In the genomic region with DNA sequence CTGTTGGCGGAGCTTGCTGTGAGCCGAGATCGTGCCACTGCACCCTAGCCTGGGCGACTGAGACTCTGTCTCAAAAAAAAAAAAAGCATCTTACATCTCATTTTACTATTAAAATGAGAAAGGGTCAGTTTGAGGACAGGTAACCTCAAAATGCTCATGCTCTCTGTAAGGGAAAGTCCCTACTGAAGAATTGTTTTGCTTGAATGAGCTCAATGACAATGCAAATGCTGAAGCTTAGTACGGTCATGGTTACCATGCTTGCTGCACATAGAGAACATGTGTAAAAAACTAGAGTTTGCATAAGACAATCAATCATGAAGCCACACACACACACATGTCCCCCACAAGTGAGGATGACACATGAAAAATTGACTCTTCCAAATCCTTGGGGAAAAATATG, we compare ENCODE assay signal across 19 cellular contexts.
DNase-seq lines count a peak whose midpoint lies in the region; ATAC-seq and TF ChIP-seq lines count a peak whose summit lies in the region.
"Had no signal": no experiment of that assay in that cellular context is flagged by ENCODE, and none has a peak within 500 bp of the region (broad histone marks: within the 10 kb centered on the region; RNA-seq: fewer than 3 reads in every experiment).

No MANE protein-coding gene starts in this region.

- BruUV-seq in OCI-LY7 (replicated peaks; lab: Mats Ljungman, UMichigan) (no TSS peak), mammary epithelial cell (replicated peaks; lab: Mats Ljungman, UMichigan) (no TSS peak)

- ATAC-seq in HG03039 (IDR thresholded peaks at IDR 0.05; ENCODE audit: unreplicated experiment) = peak; percentile 77
- ATAC-seq: GM12878; naive thymus-derived CD8-positive, alpha-beta T cell had no signal

- H3K27me3 ChIP-seq in mammary epithelial cell (ENCODE audit: insufficient read depth, low read length) (no peaks in the 10 kb centered on the region), Peyer's patch (no peaks in the 10 kb centered on the region)
- H3K27me3 ChIP-seq: spleen had no signal

- CTCF ChIA-PET in OCI-LY7 (lab: Charles Lee; ENCODE audit: unreplicated experiment) = no interaction called here
- CTCF ChIA-PET in mammary epithelial cell (lab: Charles Lee; ENCODE audit: low non-redundant PET) = no interaction called here

- H3K79me2 ChIP-seq in OCI-LY7 (ENCODE audit: insufficient read depth, low read depth, low read length) (no peaks in the 10 kb centered on the region), mammary epithelial cell (ENCODE audit: insufficient read depth, low read length) (no peaks in the 10 kb centered on the region)

- H4K20me1 ChIP-seq in OCI-LY7 (ENCODE audit: insufficient read depth, low read length) (no peaks in the 10 kb centered on the region), mammary epithelial cell (ENCODE audit: insufficient read depth, low read length) (no peaks in the 10 kb centered on the region)

- no CpG with 5 or more reads among the region's 5 CpGs for WGBS in mammary epithelial cell (ENCODE audit: low coverage, missing lambda C conversion rate)

- TF ChIP-seq CTCF in AG10803 (conservative IDR thresholded peaks at IDR 0.05; ENCODE audit: low read length) = no peak
- no peak for TF ChIP-seq CTCF in GM20000 (IDR thresholded peaks at IDR 0.05; ENCODE audit: extremely low read depth, missing control alignments)
- no peak for TF ChIP-seq CTCF in OCI-LY7 (conservative IDR thresholded peaks at IDR 0.05; ENCODE audit: low read length)
- TF ChIP-seq CTCF in mammary epithelial cell (conservative IDR thresholded peaks at IDR 0.05 in 1 of 2, IDR thresholded peaks at IDR 0.05 in 1 of 2; ENCODE audit: extremely low read depth in 1 of 2, insufficient read depth in 1 of 2, low read depth in 1 of 2, low read length in 2 of 2) = no peak
- no peak for TF ChIP-seq CTCF in Peyer's patch (IDR thresholded peaks at IDR 0.05)

- H3K27ac ChIP-seq in OCI-LY7 (ENCODE audit: low read depth, low read length, poor library complexity, severe bottlenecking) (no peak overlapping the region), mammary epithelial cell (ENCODE audit: insufficient read depth, low read depth, low read length) (no peak overlapping the region), Peyer's patch (no peak overlapping the region)
- H3K27ac ChIP-seq: PC-9, spleen, VCaP had no signal

- dilution Hi-C loops in mammary epithelial cell (cut with HindIII; ENCODE audit: low sequenced_read_pairs) = no loop called here

- in situ Hi-C loops in mammary epithelial cell (cut with MboI; ENCODE audit: low sequenced_read_pairs in 2 of 2) = no loop called here

- TF ChIP-seq POLR2A in Peyer's patch (IDR thresholded peaks at IDR 0.05) = no peak

- DNase-seq in AG10803 (ENCODE audit: low read depth) = peak; percentile 62
- DNase-seq in GM20000 (ENCODE audit: low spot score) = peak; percentile 34
- DNase-seq in OCI-LY7 (ENCODE audit: low spot score) = peak; percentile 43
- no peak for DNase-seq in mammary epithelial cell
- DNase-seq in Peyer's patch = no peak
- DNase-seq in AG08395 (ENCODE audit: low spot score) = no peak
- no peak for DNase-seq in GM03348 (ENCODE audit: low spot score)
- DNase-seq: activated CD8-positive, alpha-beta memory T cell treated with anti-CD3 and anti-CD28 coated beads for 24 hours; CD4-positive, alpha-beta T cell; foreskin fibroblast; naive thymus-derived CD8-positive, alpha-beta T cell; NCI-H146; NCI-H446 treated with DMSO at 0.1 percent for 48 hours; PC-9; spleen; stimulated activated naive CD4-positive, alpha-beta T cell had no signal

- POLR2A ChIA-PET in OCI-LY7 (lab: Charles Lee) = interaction anchor here (0.6 kb wide), 1 partner anchor 217 kb away, joined by 3 read pairs; no protein-coding TSS in a partner anchor

- H3K36me3 ChIP-seq in OCI-LY7 (ENCODE audit: insufficient read depth, low read length) = no peaks in the 10 kb centered on the region
- H3K36me3 ChIP-seq in mammary epithelial cell (ENCODE audit: insufficient read depth, low read length) = no peaks in the 10 kb centered on the region
- H3K36me3 ChIP-seq in Peyer's patch = no peaks in the 10 kb centered on the region
- H3K36me3 ChIP-seq: spleen had no signal

- H3K9ac ChIP-seq in mammary epithelial cell (ENCODE audit: insufficient read depth, low read length) = no peak overlapping the region

- H3K9me3 ChIP-seq in OCI-LY7 (ENCODE audit: low read length) = no peaks in the 10 kb centered on the region
- no peaks in the 10 kb centered on the region for H3K9me3 ChIP-seq in mammary epithelial cell (replicated peaks; ENCODE audit: insufficient read depth, low read length)
- no peaks in the 10 kb centered on the region for H3K9me3 ChIP-seq in Peyer's patch
- H3K9me3 ChIP-seq: spleen had no signal

- intact Hi-C loops in OCI-LY7 (cut with micrococcal nuclease; ENCODE audit: unreplicated experiment) (no loop called here), mammary epithelial cell (cut with micrococcal nuclease) (no loop called here)

- no peaks in the 10 kb centered on the region for H3K9me2 ChIP-seq in OCI-LY7 (ENCODE audit: insufficient read depth, low read length)

- H3K4me2 ChIP-seq in OCI-LY7 (ENCODE audit: low read length) = peak overlapping the region; percentile 57
- no peak overlapping the region for H3K4me2 ChIP-seq in mammary epithelial cell (ENCODE audit: insufficient read depth, low read depth, low read length)
- H3K4me2 ChIP-seq: PC-9 had no signal

- H3K4me1 ChIP-seq in OCI-LY7 (ENCODE audit: insufficient read depth, low read length, poor library complexity, severe bottlenecking) (peaks cover 11% of the 10 kb centered on the region), mammary epithelial cell (ENCODE audit: insufficient read depth, low read length) (no peaks in the 10 kb centered on the region), Peyer's patch (no peaks in the 10 kb centered on the region)
- H3K4me1 ChIP-seq: spleen had no signal

- H2AFZ ChIP-seq in OCI-LY7 (ENCODE audit: low read length) = no peak overlapping the region
- H2AFZ ChIP-seq in mammary epithelial cell (ENCODE audit: low read depth, low read length) = no peak overlapping the region
- H2AFZ ChIP-seq: PC-9 had no signal

- H3K4me3 ChIP-seq in AG10803 (ENCODE audit: low read length) (no peak overlapping the region), OCI-LY7 (ENCODE audit: low read depth, low read length, poor library complexity, severe bottlenecking) (peak overlapping the region; percentile 23), mammary epithelial cell (replicated peaks in 1 of 3; ENCODE audit: insufficient read depth in 1 of 3, low read depth in 2 of 3, low read length in 3 of 3) (no peak overlapping the region), Peyer's patch (no peak overlapping the region)
- H3K4me3 ChIP-seq: GM12878, PC-9, spleen had no signal

Comparison
In these comparisons a context has a peak if more than half of its experiments do, and no peak if none do; other contexts are left out.
1. DNase-seq: peak in AG10803 (single experiment), GM20000 (single experiment) and OCI-LY7 (single experiment); none in mammary epithelial cell (single experiment), Peyer's patch (0 of 3), AG08395 (single experiment) and GM03348 (single experiment).